In genomic region chrX:20595928-20596550, GRCh38 we compare ENCODE assay signal across 1 cellular context.
TF ChIP-seq lines count a peak whose summit lies in the region.

No MANE protein-coding gene starts in this region.

TF ChIP-seq in GM23338, 12 proteins besides CTCF, POLR2A, EP300 and RAD21 (continued from another document):
- TF ChIP-seq ZNF462 (CRISPR knock-in tag; IDR thresholded peaks at IDR 0.05) (no peak), CREB1 (CRISPR knock-in tag; IDR thresholded peaks at IDR 0.05; ENCODE audit: low read depth) (no peak), EZH2phosphoT487 (IDR thresholded peaks at IDR 0.05; ENCODE audit: unreplicated experiment) (no peak), JUNB (IDR thresholded peaks at IDR 0.05; ENCODE audit: unreplicated experiment) (no peak), POLR2AphosphoS5 (IDR thresholded peaks at IDR 0.05; ENCODE audit: low read depth) (no peak), STAT1 (IDR thresholded peaks at IDR 0.05; ENCODE audit: unreplicated experiment) (no peak), ZNF114 (CRISPR knock-in tag; IDR thresholded peaks at IDR 0.05) (no peak), NANOG (IDR thresholded peaks at IDR 0.05; ENCODE audit: borderline replicate concordance) (no peak)
- TF ChIP-seq, protein P1, sequence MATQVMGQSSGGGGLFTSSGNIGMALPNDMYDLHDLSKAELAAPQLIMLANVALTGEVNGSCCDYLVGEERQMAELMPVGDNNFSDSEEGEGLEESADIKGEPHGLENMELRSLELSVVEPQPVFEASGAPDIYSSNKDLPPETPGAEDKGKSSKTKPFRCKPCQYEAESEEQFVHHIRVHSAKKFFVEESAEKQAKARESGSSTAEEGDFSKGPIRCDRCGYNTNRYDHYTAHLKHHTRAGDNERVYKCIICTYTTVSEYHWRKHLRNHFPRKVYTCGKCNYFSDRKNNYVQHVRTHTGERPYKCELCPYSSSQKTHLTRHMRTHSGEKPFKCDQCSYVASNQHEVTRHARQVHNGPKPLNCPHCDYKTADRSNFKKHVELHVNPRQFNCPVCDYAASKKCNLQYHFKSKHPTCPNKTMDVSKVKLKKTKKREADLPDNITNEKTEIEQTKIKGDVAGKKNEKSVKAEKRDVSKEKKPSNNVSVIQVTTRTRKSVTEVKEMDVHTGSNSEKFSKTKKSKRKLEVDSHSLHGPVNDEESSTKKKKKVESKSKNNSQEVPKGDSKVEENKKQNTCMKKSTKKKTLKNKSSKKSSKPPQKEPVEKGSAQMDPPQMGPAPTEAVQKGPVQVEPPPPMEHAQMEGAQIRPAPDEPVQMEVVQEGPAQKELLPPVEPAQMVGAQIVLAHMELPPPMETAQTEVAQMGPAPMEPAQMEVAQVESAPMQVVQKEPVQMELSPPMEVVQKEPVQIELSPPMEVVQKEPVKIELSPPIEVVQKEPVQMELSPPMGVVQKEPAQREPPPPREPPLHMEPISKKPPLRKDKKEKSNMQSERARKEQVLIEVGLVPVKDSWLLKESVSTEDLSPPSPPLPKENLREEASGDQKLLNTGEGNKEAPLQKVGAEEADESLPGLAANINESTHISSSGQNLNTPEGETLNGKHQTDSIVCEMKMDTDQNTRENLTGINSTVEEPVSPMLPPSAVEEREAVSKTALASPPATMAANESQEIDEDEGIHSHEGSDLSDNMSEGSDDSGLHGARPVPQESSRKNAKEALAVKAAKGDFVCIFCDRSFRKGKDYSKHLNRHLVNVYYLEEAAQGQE (IDR thresholded peaks at IDR 0.05; ENCODE audit: unreplicated experiment): no peak
